ENCODE assay signal across 22 cellular contexts in genomic region chr18:75350440-75350839, GRCh38.
A peak's percentile ranks its signal among the peaks of the same experiment; 100 is the strongest.
DNase-seq lines count a peak whose midpoint lies in the region; TF ChIP-seq lines count a peak whose summit lies in the region.
"Had no signal": no experiment of that assay in that cellular context is flagged by ENCODE, and none has a peak within 500 bp of the region (broad histone marks: within the 10 kb centered on the region; RNA-seq: fewer than 3 reads in every experiment).

No MANE protein-coding gene starts in this region.

- H3K27me3 ChIP-seq in HUES64 (ENCODE audit: insufficient read depth, low read length) = no peaks in the 10 kb centered on the region
- no peaks in the 10 kb centered on the region for H3K27me3 ChIP-seq in Peyer's patch
- H3K27me3 ChIP-seq in smooth muscle cell (ENCODE audit: low read depth) = no peaks in the 10 kb centered on the region
- no peaks in the 10 kb centered on the region for H3K27me3 ChIP-seq in WERI-Rb-1 (ENCODE audit: insufficient read depth, low read depth, severe bottlenecking)
- H3K27me3 ChIP-seq: cardiac muscle cell, pancreas had no signal

- H3K4me3 Mint-ChIP-seq in Calu3 (ENCODE audit: low read depth, unreplicated experiment) = no peak overlapping the region
- no peak overlapping the region for H3K4me3 Mint-ChIP-seq in activated naive CD8-positive, alpha-beta T cell treated with anti-CD3 and anti-CD28 coated beads for 36 hours
- H3K4me3 Mint-ChIP-seq: B cell, HFFc6 had no signal

- H3K36me3 Mint-ChIP-seq in Calu3 (ENCODE audit: insufficient read depth, unreplicated experiment) = no peaks in the 10 kb centered on the region
- H3K36me3 Mint-ChIP-seq in activated naive CD8-positive, alpha-beta T cell treated with anti-CD3 and anti-CD28 coated beads for 36 hours = peaks cover 2% of the 10 kb centered on the region

- peaks cover 6% of the 10 kb centered on the region for H3K9me3 Mint-ChIP-seq in Calu3 (ENCODE audit: low read depth, unreplicated experiment)
- H3K9me3 Mint-ChIP-seq in activated naive CD8-positive, alpha-beta T cell treated with anti-CD3 and anti-CD28 coated beads for 36 hours = peaks cover 18% of the 10 kb centered on the region

- H3K36me3 ChIP-seq in HUES64 (ENCODE audit: insufficient read depth, low read length) (no peaks in the 10 kb centered on the region), Peyer's patch (no peaks in the 10 kb centered on the region), smooth muscle cell (ENCODE audit: low read depth) (no peaks in the 10 kb centered on the region), WERI-Rb-1 (no peaks in the 10 kb centered on the region)
- H3K36me3 ChIP-seq: cardiac muscle cell, heart right ventricle, pancreas, thoracic aorta had no signal

- TF ChIP-seq POLR2A in Peyer's patch (IDR thresholded peaks at IDR 0.05) = peak in 1 of 2 donors; percentile 7

- H3K79me2 ChIP-seq in smooth muscle cell (ENCODE audit: low read depth) = no peaks in the 10 kb centered on the region

- CTCF ChIA-PET in Calu3 (lab: Charles Lee) = no interaction called here

- H3K4me1 Mint-ChIP-seq in Calu3 (ENCODE audit: low read depth, unreplicated experiment) = no peaks in the 10 kb centered on the region
- no peaks in the 10 kb centered on the region for H3K4me1 Mint-ChIP-seq in activated naive CD8-positive, alpha-beta T cell treated with anti-CD3 and anti-CD28 coated beads for 36 hours
- H3K4me1 Mint-ChIP-seq: B cell had no signal

- no TSS peak for BruUV-seq in Calu3 (replicated peaks; lab: Mats Ljungman, UMichigan)

- H3K4me3 ChIP-seq in HUES64 (ENCODE audit: low read length) (no peak overlapping the region), Peyer's patch (peak overlapping the region in 2 of 4 donors; percentile 12 to 30), smooth muscle cell (no peak overlapping the region), WERI-Rb-1 (ENCODE audit: low read depth, low read length) (no peak overlapping the region)
- H3K4me3 ChIP-seq: cardiac muscle cell, heart right ventricle, pancreas, skin epidermis, thoracic aorta had no signal

- H4K20me1 ChIP-seq in smooth muscle cell (ENCODE audit: low read depth) = no peaks in the 10 kb centered on the region

- H2AFZ ChIP-seq in smooth muscle cell (ENCODE audit: low read depth) = peak overlapping the region; percentile 6

- no peak overlapping the region for H3K27ac Mint-ChIP-seq in Calu3 (ENCODE audit: unreplicated experiment)
- no peak overlapping the region for H3K27ac Mint-ChIP-seq in activated naive CD8-positive, alpha-beta T cell treated with anti-CD3 and anti-CD28 coated beads for 36 hours
- H3K27ac Mint-ChIP-seq: B cell, HFFc6 had no signal

- H3K27ac ChIP-seq in HUES64 (ENCODE audit: low read depth, low read length) (0 out of 2 replicates have a peak overlapping the region, but pooled peaks have one; percentile 21), Peyer's patch (peak overlapping the region in 3 of 4 donors; percentile 20 to 72 (median 61)), smooth muscle cell (ENCODE audit: low read depth) (no peak overlapping the region), WERI-Rb-1 (no peak overlapping the region)
- H3K27ac ChIP-seq: cardiac muscle cell, heart right ventricle, pancreas, skin epidermis, thoracic aorta had no signal

- DNase-seq in Peyer's patch = peak in 1 of 3 donors; percentile 55
- peak; percentile 58 for DNase-seq in iPS DF 4.7 (ENCODE audit: extremely low read depth, low spot score)
- no peak for DNase-seq in smooth muscle cell (lab: John Stamatoyannopoulos, UW; ENCODE audit: unreplicated experiment)
- no peak for DNase-seq in WERI-Rb-1
- DNase-seq in Calu3 = no peak
- DNase-seq in activated naive CD8-positive, alpha-beta T cell treated with anti-CD3 and anti-CD28 coated beads for 36 hours = no peak
- DNase-seq: activated CD4-positive, alpha-beta T cell treated with anti-CD3 and anti-CD28 coated beads, Interleukin-2, amount 50 U/mL, for 1 hour; activated naive CD4-positive, alpha-beta T cell treated with anti-CD3 and anti-CD28 coated beads, Interleukin-2, amount 50 U/mL, for 16 hours; DMS 273 treated with DMSO at 0.1 percent for 48 hours; effector CD4-positive, alpha-beta T cell; heart right ventricle; HFFc6; IMR-90; NCI-H446 treated with DMSO at 0.1 percent for 48 hours; OCI-M1; pancreas; T1000 had no signal

- TF ChIP-seq CTCF in Peyer's patch (IDR thresholded peaks at IDR 0.05) (peak in 1 of 6 experiments; percentile 21), smooth muscle cell (IDR thresholded peaks at IDR 0.05; ENCODE audit: borderline replicate concordance, insufficient read depth, poor library complexity, severe bottlenecking) (no peak), WERI-Rb-1 (IDR thresholded peaks at IDR 0.05; ENCODE audit: low read depth, low read length) (no peak), Calu3 (IDR thresholded peaks at IDR 0.05; ENCODE audit: unreplicated experiment) (no peak)

- no peaks in the 10 kb centered on the region for H3F3A ChIP-seq in smooth muscle cell (ENCODE audit: low read depth)

- H3K4me2 ChIP-seq in smooth muscle cell = peak overlapping the region; percentile 35

- H3K9ac ChIP-seq in HUES64 (ENCODE audit: low read depth, low read length) = no peak overlapping the region
- H3K9ac ChIP-seq in smooth muscle cell (ENCODE audit: low read depth) = no peak overlapping the region

- intact Hi-C loops in Calu3 (cut with micrococcal nuclease; ENCODE audit: unreplicated experiment) = no loop called here

- H3K9me3 ChIP-seq in HUES64 (ENCODE audit: insufficient read depth, low read depth, low read length) (peaks cover 38% of the 10 kb centered on the region), Peyer's patch (peaks cover 0 to 12% (median 4%) of the 10 kb centered on the region in 4 donors), smooth muscle cell (replicated peaks; ENCODE audit: low read depth) (no peaks in the 10 kb centered on the region), WERI-Rb-1 (ENCODE audit: severe bottlenecking) (peaks cover 18% of the 10 kb centered on the region)
- H3K9me3 ChIP-seq: pancreas, thoracic aorta had no signal

- H3K4me1 ChIP-seq in HUES64 (ENCODE audit: insufficient read depth, low read length) (peaks cover 13% of the 10 kb centered on the region), Peyer's patch (no peaks in the 10 kb centered on the region), smooth muscle cell (ENCODE audit: low read depth) (peaks cover 8% of the 10 kb centered on the region)
- H3K4me1 ChIP-seq: heart right ventricle, pancreas had no signal

- WGBS in HUES64 = 17% methylated on average over 3 of the region's 3 CpGs
- WGBS in smooth muscle cell (ENCODE audit: low lambda C conversion rate) = 29% methylated on average over 3 of the region's 3 CpGs

- H3K27me3 Mint-ChIP-seq in Calu3 (ENCODE audit: unreplicated experiment) = peaks cover 26% of the 10 kb centered on the region
- H3K27me3 Mint-ChIP-seq in activated naive CD8-positive, alpha-beta T cell treated with anti-CD3 and anti-CD28 coated beads for 36 hours = peaks cover 4% of the 10 kb centered on the region

Comparison
In these comparisons a context has a peak if more than half of its experiments do, and no peak if none do; other contexts are left out.
1. H3K27ac ChIP-seq: peak in HUES64 (single experiment) and Peyer's patch (3 of 4); none in smooth muscle cell (single experiment) and WERI-Rb-1 (single experiment).